21 cellular contexts compared by ENCODE assay signal in genomic region chr3:183987014-183987600, GRCh38. TPM values are rescaled to one million over a fixed set of nuclear protein-coding genes. Genes with fewer than 3 reads are reported as not detected.
DNase-seq lines count a peak whose midpoint lies in the region; ATAC-seq and TF ChIP-seq lines count a peak whose summit lies in the region.
"Had no signal": no experiment of that assay in that cellular context is flagged by ENCODE, and none has a peak within 500 bp of the region (broad histone marks: within the 10 kb centered on the region; RNA-seq: fewer than 3 reads in every experiment).

No MANE protein-coding gene starts in this region.

- in situ Hi-C loops in IMR-90 (cut with MboI; ENCODE audit: low sequenced_read_pairs), result no loop called here

- H2AK5ac ChIP-seq in IMR-90 (ENCODE audit: low read depth, low read length) (0 out of 2 replicates have a peak overlapping the region, but pooled peaks have one; percentile 15), neuronal stem cell (ENCODE audit: low read depth, low read length) (no peak overlapping the region)

- H3K4me1 Mint-ChIP-seq in activated T-helper 1 cell treated with anti-CD3 and anti-CD28 coated beads, Interleukin-12 subunit alpha, Interleukin-12 subunit beta, Interleukin-2, Interleukin-4 antibody, amounts not matched to agents 30 ng/mL and 10 ng/mL and 1 ng/mL, durations not matched to agents 14 hours and 24 hours and 36 hours (ENCODE audit: low read depth), result no peaks in the 10 kb centered on the region

- TF ChIP-seq POLR2A in IMR-90 (IDR thresholded peaks at IDR 0.05; ENCODE audit: low read depth, low read length) (no peak), esophagus squamous epithelium (IDR thresholded peaks at IDR 0.05) (no peak)

- H3K27me3 Mint-ChIP-seq in activated T-helper 1 cell treated with anti-CD3 and anti-CD28 coated beads, Interleukin-12 subunit alpha, Interleukin-12 subunit beta, Interleukin-2, Interleukin-4 antibody, amounts not matched to agents 30 ng/mL and 10 ng/mL and 1 ng/mL, durations not matched to agents 14 hours and 24 hours and 36 hours (ENCODE audit: insufficient read depth), result no peaks in the 10 kb centered on the region
- H3K27me3 Mint-ChIP-seq: CD4-positive, CD25-positive, alpha-beta regulatory T cell had no signal

- H3K36me3 ChIP-seq in IMR-90 (ENCODE audit: control insufficient read depth, insufficient read depth, low read length) (peaks cover 24% of the 10 kb centered on the region), neuronal stem cell (replicated peaks in 1 of 2; ENCODE audit: control insufficient read depth in 2 of 2, insufficient read depth in 2 of 2, low read length in 2 of 2) (peaks cover 17 to 63% of the 10 kb centered on the region in 2 donors), esophagus squamous epithelium (peaks cover 20 to 70% (median 40%) of the 10 kb centered on the region in 3 donors)

- no peak overlapping the region for H3K27ac Mint-ChIP-seq in activated T-helper 1 cell treated with anti-CD3 and anti-CD28 coated beads, Interleukin-12 subunit alpha, Interleukin-12 subunit beta, Interleukin-2, Interleukin-4 antibody, amounts not matched to agents 30 ng/mL and 10 ng/mL and 1 ng/mL, durations not matched to agents 14 hours and 24 hours and 36 hours

- H3K9me3 ChIP-seq in IMR-90 (ENCODE audit: control insufficient read depth, insufficient read depth, low read length) (no peaks in the 10 kb centered on the region), neuronal stem cell (replicated peaks in 1 of 2; ENCODE audit: control insufficient read depth in 2 of 2, insufficient read depth in 1 of 2, low read depth in 1 of 2, low read length in 2 of 2) (no peaks in the 10 kb centered on the region), esophagus squamous epithelium (no peaks in the 10 kb centered on the region)

- H3K9ac ChIP-seq in IMR-90 (ENCODE audit: low read depth, low read length) (no peak overlapping the region), neuronal stem cell (ENCODE audit: low read depth, low read length, poor library complexity) (no peak overlapping the region)

- no peaks in the 10 kb centered on the region for H3K9me3 Mint-ChIP-seq in activated T-helper 1 cell treated with anti-CD3 and anti-CD28 coated beads, Interleukin-12 subunit alpha, Interleukin-12 subunit beta, Interleukin-2, Interleukin-4 antibody, amounts not matched to agents 30 ng/mL and 10 ng/mL and 1 ng/mL, durations not matched to agents 14 hours and 24 hours and 36 hours
- H3K9me3 Mint-ChIP-seq: CD4-positive, CD25-positive, alpha-beta regulatory T cell had no signal

- peak overlapping the region; percentile 69 for H2BK120ac ChIP-seq in IMR-90 (ENCODE audit: low read depth, low read length)
- no peak overlapping the region for H2BK120ac ChIP-seq in neuronal stem cell (ENCODE audit: low read depth, low read length)

- peak overlapping the region; percentile 16; the same call in 1 of the 2 replicates for H3K23ac ChIP-seq in IMR-90 (ENCODE audit: low read depth, low read length)
- no peak overlapping the region for H3K23ac ChIP-seq in neuronal stem cell (ENCODE audit: low read depth, low read length, poor library complexity)

- H3K4ac ChIP-seq in IMR-90 (ENCODE audit: low read depth, low read length), result peak overlapping the region; percentile 34
- no peak overlapping the region for H3K4ac ChIP-seq in neuronal stem cell (ENCODE audit: low read length)

- no peak overlapping the region for H2BK5ac ChIP-seq in IMR-90 (ENCODE audit: low read depth, low read length, poor library complexity, severe bottlenecking)
- H2BK5ac ChIP-seq in neuronal stem cell (ENCODE audit: low read length), result peak overlapping the region; percentile 42

- no peak overlapping the region for H2BK12ac ChIP-seq in neuronal stem cell (ENCODE audit: low read length)

- H3K4me3 Mint-ChIP-seq in activated T-helper 1 cell treated with anti-CD3 and anti-CD28 coated beads, Interleukin-12 subunit alpha, Interleukin-12 subunit beta, Interleukin-2, Interleukin-4 antibody, amounts not matched to agents 30 ng/mL and 10 ng/mL and 1 ng/mL, durations not matched to agents 14 hours and 24 hours and 36 hours, result no peak overlapping the region

- no peak overlapping the region for H3K4me3 ChIP-seq in IMR-90 (ENCODE audit: insufficient read depth, low read depth, low read length)
- no peak overlapping the region for H3K4me3 ChIP-seq in neuronal stem cell (ENCODE audit: low read length in 2 of 2)
- H3K4me3 ChIP-seq in esophagus squamous epithelium, result no peak overlapping the region
- H3K4me3 ChIP-seq: K562 had no signal

- H2BK20ac ChIP-seq in IMR-90 (ENCODE audit: low read depth, low read length), result peak overlapping the region; percentile 27

- POLR2A ChIA-PET in IMR-90 (lab: Charles Lee; ENCODE audit: unreplicated experiment), result no interaction called here

- H4K5ac ChIP-seq in IMR-90 (ENCODE audit: low read depth, low read length), result peak overlapping the region; percentile 39

- DNase-seq in Ammon's horn (ENCODE audit: low spot score) (peak; percentile 31), IMR-90 (no peak), caudate nucleus (lab: John Stamatoyannopoulos, UW) (peak in 18 of 61 donors; percentile 1 to 54 (median 16)), neuronal stem cell (ENCODE audit: low spot score) (no peak), foreskin melanocyte (no peak), sciatic nerve (ENCODE audit: low spot score) (no peak), esophagus squamous epithelium (lab: John Stamatoyannopoulos, UW) (no peak)
- no peak for DNase-seq in activated T-helper 1 cell treated with anti-CD3 and anti-CD28 coated beads, Interleukin-12 subunit alpha, Interleukin-12 subunit beta, Interleukin-2, Interleukin-4 antibody, amounts not matched to agents 30 ng/mL and 10 ng/mL and 1 ng/mL, durations not matched to agents 14 hours and 24 hours and 36 hours (ENCODE audit: low spot score)
- DNase-seq: CD4-positive, CD25-positive, alpha-beta regulatory T cell; DMS79; GOT3; NCI-H1092; NCI-H187 treated with DMSO at 0.1 percent for 48 hours; NCI-H446; NCI-H774; Right ventricle myocardium superior had no signal

- ATAC-seq in IMR-90 (ENCODE audit: low read depth), result no peak
- ATAC-seq in sciatic nerve, result no peak
- ATAC-seq: Panc1 had no signal

- peaks cover 6% of the 10 kb centered on the region for H3K36me3 Mint-ChIP-seq in activated T-helper 1 cell treated with anti-CD3 and anti-CD28 coated beads, Interleukin-12 subunit alpha, Interleukin-12 subunit beta, Interleukin-2, Interleukin-4 antibody, amounts not matched to agents 30 ng/mL and 10 ng/mL and 1 ng/mL, durations not matched to agents 14 hours and 24 hours and 36 hours (ENCODE audit: low read depth)

- intact Hi-C loops in IMR-90 (cut with micrococcal nuclease), result no loop called here
- intact Hi-C loops in sciatic nerve (cut with DNase I), result no loop called here
- intact Hi-C loops in activated T-helper 1 cell treated with anti-CD3 and anti-CD28 coated beads, Interleukin-12 subunit alpha, Interleukin-12 subunit beta, Interleukin-2, Interleukin-4 antibody, amounts not matched to agents 30 ng/mL and 10 ng/mL and 1 ng/mL, durations not matched to agents 14 hours and 24 hours and 36 hours (cut with micrococcal nuclease), result no loop called here
- intact Hi-C loops in esophagus squamous epithelium (cut with DNase I), result no loop called here

- H3K27ac ChIP-seq in IMR-90 (ENCODE audit: insufficient read depth, low read length), result peak overlapping the region; percentile 9; the same call in 1 of the 2 replicates
- peak overlapping the region; percentile 45 for H3K27ac ChIP-seq in caudate nucleus (ENCODE audit: low read depth, low read length)
- no peak overlapping the region for H3K27ac ChIP-seq in neuronal stem cell (replicated peaks; ENCODE audit: low read length)
- H3K27ac ChIP-seq in esophagus squamous epithelium, result no peak overlapping the region

- no peak for TF ChIP-seq RAD21 in IMR-90 (IDR thresholded peaks at IDR 0.05; ENCODE audit: low read length)

- no peak overlapping the region for H3K4me2 ChIP-seq in IMR-90 (ENCODE audit: low read depth, low read length)
- H3K4me2 ChIP-seq in neuronal stem cell (ENCODE audit: insufficient read depth, low read length, poor library complexity, severe bottlenecking), result no peak overlapping the region

- CTCF ChIA-PET in IMR-90 (lab: Yijun Ruan, JAX), result no interaction called here

- no peak overlapping the region for H2AFZ ChIP-seq in IMR-90 (replicated peaks; ENCODE audit: low read length, poor library complexity)
- no peak overlapping the region for H2AFZ ChIP-seq in neuronal stem cell (ENCODE audit: low read length)

- no peak overlapping the region for H3K56ac ChIP-seq in IMR-90 (ENCODE audit: extremely low read depth, insufficient read depth, low read length)

- peaks cover 0 to 9% of the 10 kb centered on the region in 2 experiments; a peak in 2 of 4 replicates for H3K79me1 ChIP-seq in IMR-90 (ENCODE audit: low read depth in 1 of 2, low read length in 2 of 2)
- no peaks in the 10 kb centered on the region for H3K79me1 ChIP-seq in neuronal stem cell (ENCODE audit: low read depth, low read length)

- no peaks in the 10 kb centered on the region for H3K27me3 ChIP-seq in IMR-90 (ENCODE audit: control insufficient read depth, insufficient read depth, low read length)
- no peaks in the 10 kb centered on the region for H3K27me3 ChIP-seq in neuronal stem cell (ENCODE audit: control insufficient read depth in 3 of 3, insufficient read depth in 3 of 3, low read depth in 1 of 3, low read length in 3 of 3)
- no peaks in the 10 kb centered on the region for H3K27me3 ChIP-seq in esophagus squamous epithelium

- H4K8ac ChIP-seq in IMR-90 (ENCODE audit: low read depth in 2 of 2, low read length in 2 of 2) (peak overlapping the region in 1 of 2 experiments; percentile 9; a peak in 1 of 4 replicates), neuronal stem cell (ENCODE audit: low read depth, low read length) (no peak overlapping the region)

- H3K9me1 ChIP-seq in IMR-90 (ENCODE audit: insufficient read depth, low read length), result peaks cover 16% of the 10 kb centered on the region

- WGBS in IMR-90 (ENCODE audit: extremely low coverage in 2 of 2, insufficient read length in 1 of 2), 2 experiments, result 84% methylated on average over 8 of the region's 11 CpGs; no CpG with 5 or more reads in 1 of the 2 experiments
- WGBS in neuronal stem cell (ENCODE audit: extremely low coverage in 2 of 2, insufficient read length in 2 of 2, insufficient replicate concordance in 1 of 2), 2 donors, result no CpG with 5 or more reads among the region's 11 CpGs
- WGBS in esophagus squamous epithelium, 2 donors, result 56 to 62% methylated on average over 11 of the region's 11 CpGs

- peak overlapping the region; percentile 11 for H3K14ac ChIP-seq in IMR-90 (replicated peaks; ENCODE audit: low read depth, low read length)
- no peak overlapping the region for H3K14ac ChIP-seq in neuronal stem cell (ENCODE audit: low read length)

- H4K91ac ChIP-seq in IMR-90 (ENCODE audit: insufficient read depth, low read depth, low read length) (no peak overlapping the region), neuronal stem cell (ENCODE audit: low read depth, low read length, poor library complexity) (no peak overlapping the region)

- peak overlapping the region; percentile 73 for H2AK9ac ChIP-seq in IMR-90 (replicated peaks; ENCODE audit: low read depth, low read length, poor library complexity)

- H3K4me1 ChIP-seq in IMR-90 (ENCODE audit: control insufficient read depth, insufficient read depth, low read length) (peaks cover 16% of the 10 kb centered on the region), neuronal stem cell (ENCODE audit: control insufficient read depth in 2 of 2, insufficient read depth in 1 of 2, low read depth in 1 of 2, low read length in 2 of 2) (peaks cover 0 to 2% of the 10 kb centered on the region in 2 donors), esophagus squamous epithelium (peaks cover 0 to 40% (median 18%) of the 10 kb centered on the region in 3 donors)

- TF ChIP-seq CTCF in IMR-90 (conservative IDR thresholded peaks at IDR 0.05; ENCODE audit: low read depth, low read length) (no peak), esophagus squamous epithelium (IDR thresholded peaks at IDR 0.05) (no peak)

- H3K18ac ChIP-seq in IMR-90 (ENCODE audit: low read depth, low read length) (no peak overlapping the region; the same call in 1 of the 2 replicates), neuronal stem cell (ENCODE audit: low read length) (no peak overlapping the region)

- H4K20me1 ChIP-seq in IMR-90 (ENCODE audit: insufficient read depth, low read length), result peaks cover 8% of the 10 kb centered on the region; the same call in 1 of the 2 replicates

- peak overlapping the region; percentile 65; the same call in 1 of the 3 replicates for H2BK15ac ChIP-seq in IMR-90 (ENCODE audit: low read depth, low read length)
- H2BK15ac ChIP-seq in neuronal stem cell (ENCODE audit: low read length), result no peak overlapping the region

- no TSS peak for BruUV-seq in IMR-90 (replicated peaks; lab: Mats Ljungman, UMichigan)

- dilution Hi-C loops in IMR-90 (cut with HindIII; ENCODE audit: low sequenced_read_pairs, unreplicated experiment), result no loop called here

RNA-seq across cellular contexts. Expression of gene ABCC5, which starts 30.6 kb away (rescaled TPM):
- total RNA-seq in IMR-90 (2012; rRNA removed) (8.4 and 9.2 TPM in 2 replicates), sciatic nerve (55.8 TPM), esophagus squamous epithelium (10 to 100 TPM; 34.3 to 50.2 (median 40.4) TPM)
- polyA plus RNA-seq in IMR-90 (2012; rRNA removed), result 16.2 and 17.7 TPM in 2 replicates
- 5.0 and 6.9 TPM in 2 replicates for polyA plus RNA-seq in IMR-90 (2012; cell fraction: cytosol; rRNA removed)
- 56.7 and 152 TPM in 2 replicates for polyA plus RNA-seq in IMR-90 (2012; cell fraction: nucleus; rRNA removed; ENCODE audit: low replicate concordance)
- polyA plus RNA-seq in neuronal stem cell (2013, experiment 1 of 2), result 15.6 TPM
- polyA plus RNA-seq in neuronal stem cell (2013, experiment 2 of 2), result 15.6 TPM
- 18.0 and 18.7 TPM in 2 replicates for total RNA-seq in activated T-helper 1 cell treated with anti-CD3 and anti-CD28 coated beads, Interleukin-12 subunit alpha, Interleukin-12 subunit beta, Interleukin-2, Interleukin-4 antibody, amounts not matched to agents 30 ng/mL and 10 ng/mL and 1 ng/mL, durations not matched to agents 14 hours and 24 hours and 36 hours

RNA-seq across cellular contexts. Expression of gene HTR3D, which starts 44.4 kb away (rescaled TPM):
- total RNA-seq in IMR-90 (2012; rRNA removed) (not detected in 2 replicates), sciatic nerve (not detected), esophagus squamous epithelium (not detected)
- not detected in 2 replicates for polyA plus RNA-seq in IMR-90 (2012; rRNA removed)
- not detected in 2 replicates for polyA plus RNA-seq in IMR-90 (2012; cell fraction: cytosol; rRNA removed)
- not detected in 2 replicates for polyA plus RNA-seq in IMR-90 (2012; cell fraction: nucleus; rRNA removed; ENCODE audit: low replicate concordance)
- polyA plus RNA-seq in neuronal stem cell (2013, experiment 1 of 2), result not detected
- polyA plus RNA-seq in neuronal stem cell (2013, experiment 2 of 2), result not detected
- not detected in 2 replicates for total RNA-seq in activated T-helper 1 cell treated with anti-CD3 and anti-CD28 coated beads, Interleukin-12 subunit alpha, Interleukin-12 subunit beta, Interleukin-2, Interleukin-4 antibody, amounts not matched to agents 30 ng/mL and 10 ng/mL and 1 ng/mL, durations not matched to agents 14 hours and 24 hours and 36 hours
- total RNA-seq: A673; CD4-positive, CD25-positive, alpha-beta regulatory T cell; HT1080; K562; MCF 10A; Right ventricle myocardium superior had no signal
- polyA plus RNA-seq: CD4-positive, CD25-positive, alpha-beta regulatory T cell; K562 had no signal

Comparison
In these comparisons a context has a peak if more than half of its experiments do, and no peak if none do; other contexts are left out.
1. H3K27ac ChIP-seq: peak in IMR-90 (single experiment) and caudate nucleus (single experiment); none in neuronal stem cell (single experiment) and esophagus squamous epithelium (0 of 4).